ENCODE assay signal across 20 cellular contexts in the genomic region with DNA sequence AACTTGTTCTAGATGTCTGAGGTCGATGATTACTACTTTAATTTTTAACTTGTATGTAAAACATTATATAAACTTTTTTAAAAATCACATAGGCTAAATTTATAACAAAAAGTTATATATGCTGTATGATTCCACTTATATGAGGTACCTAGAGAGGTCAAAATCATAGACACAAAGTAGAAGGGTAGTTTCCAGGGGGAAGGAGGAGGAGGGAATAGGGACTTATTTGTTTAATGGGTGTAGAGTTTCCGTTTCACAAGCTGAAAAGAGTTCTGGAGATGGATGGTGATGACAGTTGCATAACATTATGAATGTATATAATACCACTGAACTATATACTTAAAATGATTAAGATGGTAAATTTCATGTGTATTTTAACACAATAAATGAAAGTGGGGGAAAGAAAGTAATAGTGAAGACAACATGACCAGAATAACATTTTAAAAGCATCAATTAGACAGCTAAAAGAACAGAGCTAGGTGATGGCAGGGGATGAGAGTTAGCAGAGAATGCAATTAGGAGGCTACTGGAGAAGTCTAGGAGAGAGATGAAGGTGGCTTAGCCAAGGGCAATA. TPM values are rescaled to one million over a fixed set of nuclear protein-coding genes. Genes with fewer than 3 reads are reported as not detected.
DNase-seq lines count a peak whose midpoint lies in the region; ATAC-seq and TF ChIP-seq lines count a peak whose summit lies in the region.
"Had no signal": no experiment of that assay in that cellular context is flagged by ENCODE, and none has a peak within 500 bp of the region (broad histone marks: within the 10 kb centered on the region; RNA-seq: fewer than 3 reads in every experiment).

No MANE protein-coding gene starts in this region.

- intact Hi-C loops in activated CD4-positive, alpha-beta T cell treated with anti-CD3 and anti-CD28 coated beads, Interleukin-2, amount 10 ng/mL, durations not matched to agents 24 days and 14 days (cut with micrococcal nuclease) = no loop called here
- intact Hi-C loops in CD4-positive, alpha-beta memory T cell (cut with micrococcal nuclease) = loop anchor here (10.0 kb wide), 1 partner anchor 50 kb away; no protein-coding TSS in a partner anchor

- peak overlapping the region; percentile 14 for H3K4me2 ChIP-seq in OCI-LY3 (ENCODE audit: low read length)
- H3K4me2 ChIP-seq: BLaER1 had no signal

- no peak overlapping the region for H3K4me3 Mint-ChIP-seq in activated CD4-positive, alpha-beta T cell treated with anti-CD3 and anti-CD28 coated beads, Interleukin-2, amount 10 ng/mL, durations not matched to agents 24 days and 14 days
- H3K4me3 Mint-ChIP-seq in IgD-negative memory B cell (peak overlapping the region in 1 of 4 donors; percentile 19), mesothelial cell of epicardium (no peak overlapping the region)
- H3K4me3 Mint-ChIP-seq in CD4-positive, alpha-beta memory T cell = no peak overlapping the region
- H3K4me3 Mint-ChIP-seq: CD8-positive, alpha-beta memory T cell had no signal

- TF ChIP-seq CTCF in OCI-LY3 (IDR thresholded peaks at IDR 0.05; ENCODE audit: low read depth, low read length) (no peak), mesothelial cell of epicardium (IDR thresholded peaks at IDR 0.05; ENCODE audit: unreplicated experiment) (no peak)

- peaks cover 7% of the 10 kb centered on the region for H3K9me3 ChIP-seq in OCI-LY3 (ENCODE audit: insufficient read depth, low read length)
- H3K9me3 ChIP-seq in CD4-positive, alpha-beta memory T cell (ENCODE audit: control insufficient read depth in 1 of 2, low read length in 2 of 2) = no peaks in the 10 kb centered on the region
- H3K9me3 ChIP-seq: HAP-1 had no signal

- peak overlapping the region; percentile 48 for H3K27ac Mint-ChIP-seq in activated CD4-positive, alpha-beta T cell treated with anti-CD3 and anti-CD28 coated beads, Interleukin-2, amount 10 ng/mL, durations not matched to agents 24 days and 14 days
- peak overlapping the region in 2 of 3 donors; percentile 20 to 21 for H3K27ac Mint-ChIP-seq in IgD-negative memory B cell
- peak overlapping the region; percentile 58 for H3K27ac Mint-ChIP-seq in mesothelial cell of epicardium
- no peak overlapping the region for H3K27ac Mint-ChIP-seq in CD4-positive, alpha-beta memory T cell

- CTCF ChIA-PET in CD4-positive, alpha-beta memory T cell (lab: Charles Lee; ENCODE audit: partially characterized antibody) = interaction anchor here (1.7 kb wide), 1 partner anchor 60 kb away, joined by 5 read pairs; no protein-coding TSS in a partner anchor

- H3K4me1 ChIP-seq in OCI-LY3 (ENCODE audit: low read length) = peaks cover 31% of the 10 kb centered on the region
- peaks cover 6% of the 10 kb centered on the region for H3K4me1 ChIP-seq in CD4-positive, alpha-beta memory T cell (ENCODE audit: insufficient read depth, low read length)
- H3K4me1 ChIP-seq: BLaER1 had no signal

- no peak for ATAC-seq in GM19351 (IDR thresholded peaks at IDR 0.05; ENCODE audit: unreplicated experiment)

- H3K9me3 Mint-ChIP-seq in activated CD4-positive, alpha-beta T cell treated with anti-CD3 and anti-CD28 coated beads, Interleukin-2, amount 10 ng/mL, durations not matched to agents 24 days and 14 days = peaks cover 3% of the 10 kb centered on the region
- H3K9me3 Mint-ChIP-seq in IgD-negative memory B cell (peaks cover 0 to 3% (median 0%) of the 10 kb centered on the region in 3 donors), mesothelial cell of epicardium (peaks cover 12% of the 10 kb centered on the region)
- peaks cover 0 to 2% (median 0%) of the 10 kb centered on the region in 8 donors for H3K9me3 Mint-ChIP-seq in CD4-positive, alpha-beta memory T cell
- H3K9me3 Mint-ChIP-seq: CD8-positive, alpha-beta memory T cell had no signal

- H3K79me2 ChIP-seq in OCI-LY3 (ENCODE audit: low read length) = peaks cover 51% of the 10 kb centered on the region

- peaks cover 33% of the 10 kb centered on the region for H3K4me1 Mint-ChIP-seq in activated CD4-positive, alpha-beta T cell treated with anti-CD3 and anti-CD28 coated beads, Interleukin-2, amount 10 ng/mL, durations not matched to agents 24 days and 14 days
- peaks cover 11 to 36% (median 19%) of the 10 kb centered on the region in 3 donors for H3K4me1 Mint-ChIP-seq in IgD-negative memory B cell
- peaks cover 36% of the 10 kb centered on the region for H3K4me1 Mint-ChIP-seq in mesothelial cell of epicardium
- H3K4me1 Mint-ChIP-seq in CD4-positive, alpha-beta memory T cell = peaks cover 4 to 8% (median 8%) of the 10 kb centered on the region in 4 donors

- H4K20me1 ChIP-seq in OCI-LY3 (ENCODE audit: insufficient read depth, low read length) = no peaks in the 10 kb centered on the region

- peaks cover 12% of the 10 kb centered on the region for H3K36me3 Mint-ChIP-seq in activated CD4-positive, alpha-beta T cell treated with anti-CD3 and anti-CD28 coated beads, Interleukin-2, amount 10 ng/mL, durations not matched to agents 24 days and 14 days (ENCODE audit: low read depth)
- H3K36me3 Mint-ChIP-seq in IgD-negative memory B cell (peaks cover 12% of the 10 kb centered on the region), mesothelial cell of epicardium (peaks cover 30% of the 10 kb centered on the region)
- peaks cover 25 to 28% of the 10 kb centered on the region in 2 donors for H3K36me3 Mint-ChIP-seq in CD4-positive, alpha-beta memory T cell

- H3K27me3 ChIP-seq in OCI-LY3 (ENCODE audit: low read depth, low read length) = no peaks in the 10 kb centered on the region
- H3K27me3 ChIP-seq in CD4-positive, alpha-beta memory T cell (ENCODE audit: insufficient read depth, low read length) = no peaks in the 10 kb centered on the region
- H3K27me3 ChIP-seq: BLaER1 had no signal

- H3K4me3 ChIP-seq in OCI-LY3 (ENCODE audit: low read length) = no peak overlapping the region
- H3K4me3 ChIP-seq in CD4-positive, alpha-beta memory T cell (ENCODE audit: low read length in 2 of 2) = no peak overlapping the region
- H3K4me3 ChIP-seq: BLaER1, HAP-1 had no signal

- no peak overlapping the region for H2AFZ ChIP-seq in OCI-LY3 (ENCODE audit: low read depth, low read length)

- H3K27ac ChIP-seq in OCI-LY3 (ENCODE audit: low read length) = peak overlapping the region; percentile 16; the same call in 1 of the 2 replicates
- H3K27ac ChIP-seq in CD4-positive, alpha-beta memory T cell (ENCODE audit: low read depth, low read length) = no peak overlapping the region
- H3K27ac ChIP-seq: BLaER1 had no signal

- H3K27me3 Mint-ChIP-seq in activated CD4-positive, alpha-beta T cell treated with anti-CD3 and anti-CD28 coated beads, Interleukin-2, amount 10 ng/mL, durations not matched to agents 24 days and 14 days = no peaks in the 10 kb centered on the region
- no peaks in the 10 kb centered on the region for H3K27me3 Mint-ChIP-seq in IgD-negative memory B cell
- no peaks in the 10 kb centered on the region for H3K27me3 Mint-ChIP-seq in mesothelial cell of epicardium (ENCODE audit: low read depth)
- no peaks in the 10 kb centered on the region for H3K27me3 Mint-ChIP-seq in CD4-positive, alpha-beta memory T cell
- H3K27me3 Mint-ChIP-seq: CD8-positive, alpha-beta memory T cell had no signal

- no peak for DNase-seq in activated CD4-positive, alpha-beta T cell treated with anti-CD3 and anti-CD28 coated beads, Interleukin-2, amount 10 ng/mL, durations not matched to agents 24 days and 14 days
- DNase-seq in activated CD4-positive, alpha-beta T cell treated with anti-CD3 and anti-CD28 coated beads for 4 hours = no peak
- DNase-seq in mesothelial cell of epicardium (ENCODE audit: low spot score in 2 of 2, unreplicated experiment in 2 of 2) = no peak
- DNase-seq in NCI-H2227 treated with DMSO at 0.1 percent for 48 hours (lab: John Stamatoyannopoulos, UW) = no peak
- no peak for DNase-seq in CD4-positive, alpha-beta memory T cell
- DNase-seq: CD8-positive, alpha-beta memory T cell; Kasumi-1; NCI-H1092 treated with DMSO at 0.1 percent for 48 hours; NCI-H187; NCI-H2171; NCI-H446; NCI-H774; RPMI8226; SIG-M5; T-helper 1 cell had no signal

- H3K9ac ChIP-seq in OCI-LY3 (ENCODE audit: low read length) = no peak overlapping the region
- H3K9ac ChIP-seq: BLaER1 had no signal

- POLR2A ChIA-PET in CD4-positive, alpha-beta memory T cell (lab: Charles Lee; ENCODE audit: partially characterized antibody) = interaction anchor here (0.6 kb wide), 1 partner anchor 478 kb away, joined by 4 read pairs; no protein-coding TSS in a partner anchor

- peaks cover 27% of the 10 kb centered on the region for H3K36me3 ChIP-seq in OCI-LY3 (replicated peaks; ENCODE audit: low read depth, low read length)
- H3K36me3 ChIP-seq in CD4-positive, alpha-beta memory T cell (ENCODE audit: insufficient read depth, low read length) = peaks cover 5% of the 10 kb centered on the region
- H3K36me3 ChIP-seq: HAP-1 had no signal

RNA-seq across cellular contexts. Expression of gene MRTFA, which starts 51.2 kb away (rescaled TPM):
- total RNA-seq in activated CD4-positive, alpha-beta T cell treated with anti-CD3 and anti-CD28 coated beads, Interleukin-2, amount 10 ng/mL, durations not matched to agents 24 days and 14 days = 51.7 and 51.9 TPM in 2 replicates
- 17.2 TPM for polyA plus RNA-seq in IgD-negative memory B cell
- total RNA-seq in mesothelial cell of epicardium = 105 to 109 TPM (median 108 TPM) in 3 replicates
- 10 to 100 TPM; 79.1 to 91.6 TPM for total RNA-seq in CD4-positive, alpha-beta memory T cell
- 10 to 100 TPM in 1 of 2 donors, 1 to 10 TPM in 1; 5.3 to 22.7 TPM for polyA plus RNA-seq in CD4-positive, alpha-beta memory T cell

Comparison
In these comparisons a context has a peak if more than half of its experiments do, and no peak if none do; other contexts are left out.
1. H3K27ac Mint-ChIP-seq: peak in activated CD4-positive, alpha-beta T cell treated with anti-CD3 and anti-CD28 coated beads, Interleukin-2, amount 10 ng/mL, durations not matched to agents 24 days and 14 days (single experiment), IgD-negative memory B cell (2 of 3) and mesothelial cell of epicardium (single experiment); none in CD4-positive, alpha-beta memory T cell (0 of 7).